ENCODE assay signal across 27 cellular contexts in genomic region chr4:55931833-55932232, GRCh38. TPM values are rescaled to one million over a fixed set of nuclear protein-coding genes. Genes with fewer than 3 reads are reported as not detected.
DNase-seq lines count a peak whose midpoint lies in the region; ATAC-seq, FAIRE-seq and TF ChIP-seq lines count a peak whose summit lies in the region.
"Had no signal": no experiment of that assay in that cellular context is flagged by ENCODE, and none has a peak within 500 bp of the region (broad histone marks: within the 10 kb centered on the region; RNA-seq: fewer than 3 reads in every experiment).

No MANE protein-coding gene starts in this region.

- no peak overlapping the region for H2AFZ ChIP-seq in HepG2 (ENCODE audit: low read length)
- no peak overlapping the region for H2AFZ ChIP-seq in astrocyte (ENCODE audit: low read depth, low read length)

- no peak for TF ChIP-seq CTCF in HepG2 (CRISPR knock-in tag; IDR thresholded peaks at IDR 0.05)
- no peak for TF ChIP-seq CTCF in right lobe of liver (IDR thresholded peaks at IDR 0.05)
- no peak for TF ChIP-seq CTCF in astrocyte (IDR thresholded peaks at IDR 0.05; ENCODE audit: insufficient read depth, low read depth, low read length)

- intact Hi-C loops in HepG2 (cut with micrococcal nuclease; ENCODE audit: unreplicated experiment): no loop called here
- intact Hi-C loops in right lobe of liver (cut with DNase I): no loop called here
- intact Hi-C loops in posterior vena cava (cut with DNase I): no loop called here

- H3K4me2 ChIP-seq in HepG2 (ENCODE audit: low read depth, low read length) (no peak overlapping the region), astrocyte (ENCODE audit: low read length) (peak overlapping the region; percentile 29)

- H3K27ac ChIP-seq in HepG2 (ENCODE audit: extremely low read length, insufficient read depth, low read length) (no peak overlapping the region), right lobe of liver (no peak overlapping the region), astrocyte (ENCODE audit: low read depth, low read length) (no peak overlapping the region)
- H3K27ac ChIP-seq: 22Rv1, foreskin keratinocyte, lower lobe of right lung, RWPE1 had no signal

- no peaks in the 10 kb centered on the region for H3K79me2 ChIP-seq in HepG2 (ENCODE audit: insufficient read depth, low read length)
- no peaks in the 10 kb centered on the region for H3K79me2 ChIP-seq in astrocyte (ENCODE audit: insufficient read depth, low read length)

- no peak for TF ChIP-seq RAD21 in HepG2 (CRISPR knock-in tag; IDR thresholded peaks at IDR 0.05)

- no TSS peak for BruUV-seq in HepG2 (replicated peaks; lab: Mats Ljungman, UMichigan)

- no peak for FAIRE-seq in HepG2 (lab: Jason Lieb, UNC)
- FAIRE-seq in astrocyte (lab: Jason Lieb, UNC): peak; percentile 20
- FAIRE-seq: small intestine had no signal

- H3K27ac Mint-ChIP-seq in astrocyte (ENCODE audit: unreplicated experiment): no peak overlapping the region
- H3K27ac Mint-ChIP-seq in immature natural killer cell: no peak overlapping the region
- H3K27ac Mint-ChIP-seq: activated B cell treated with CpG ODN at 0.5 μM for 24 hours; activated CD4-positive, alpha-beta memory T cell treated with anti-CD3 and anti-CD28 coated beads, Interleukin-2, amount 10 ng/mL, durations not matched to agents 7 days and 5 days; IgD-negative memory B cell; stimulated activated memory B cell treated with anti-CD40 and anti-IgM and Interleukin-4, amounts not matched to agents 10 μg/mL and 1 μg/mL and 100 μg/mL, for 72 hours had no signal

- no peaks in the 10 kb centered on the region for H4K20me1 ChIP-seq in HepG2 (ENCODE audit: insufficient read depth, low read length)
- H4K20me1 ChIP-seq in astrocyte (ENCODE audit: insufficient read depth, low read length): no peaks in the 10 kb centered on the region

- in situ Hi-C loops in HepG2 (cut with HindIII; ENCODE audit: extremely low pct_ligation_motif_present, low pct_unique_long_range_greater_than_20kb): no loop called here

- H3K4me1 Mint-ChIP-seq in astrocyte (ENCODE audit: low read depth, unreplicated experiment) (peaks cover 9% of the 10 kb centered on the region), immature natural killer cell (no peaks in the 10 kb centered on the region)
- H3K4me1 Mint-ChIP-seq: activated CD4-positive, alpha-beta memory T cell treated with anti-CD3 and anti-CD28 coated beads, Interleukin-2, amount 10 ng/mL, durations not matched to agents 7 days and 5 days; stimulated activated memory B cell treated with anti-CD40 and anti-IgM and Interleukin-4, amounts not matched to agents 10 μg/mL and 1 μg/mL and 100 μg/mL, for 72 hours had no signal

- H3K9ac ChIP-seq in HepG2 (ENCODE audit: insufficient read depth, low read depth, low read length) (no peak overlapping the region), astrocyte (ENCODE audit: low read length) (no peak overlapping the region)

- no peak for TF ChIP-seq EP300 in HepG2 (IDR thresholded peaks at IDR 0.05; ENCODE audit: low read depth in 2 of 2, low read length in 2 of 2)
- no peak for TF ChIP-seq EP300 in HepG2 (CRISPR knock-in tag; IDR thresholded peaks at IDR 0.05; ENCODE audit: borderline replicate concordance)

- no peak overlapping the region for H3K4me3 Mint-ChIP-seq in astrocyte (ENCODE audit: unreplicated experiment)
- H3K4me3 Mint-ChIP-seq in immature natural killer cell: no peak overlapping the region
- H3K4me3 Mint-ChIP-seq: activated B cell treated with CpG ODN at 0.5 μM for 24 hours; activated CD4-positive, alpha-beta memory T cell treated with anti-CD3 and anti-CD28 coated beads, Interleukin-2, amount 10 ng/mL, durations not matched to agents 7 days and 5 days; IgD-negative memory B cell; stimulated activated memory B cell treated with anti-CD40 and anti-IgM and Interleukin-4, amounts not matched to agents 10 μg/mL and 1 μg/mL and 100 μg/mL, for 72 hours had no signal

- no peak for DNase-seq in HepG2 (ENCODE audit: low spot score)
- DNase-seq in right lobe of liver: no peak
- DNase-seq in astrocyte (ENCODE audit: low read depth): peak; percentile 41
- DNase-seq in hepatic stellate cell (ENCODE audit: low spot score): peak; percentile 12
- DNase-seq in NCI-H82 treated with DMSO at 0.1 percent for 48 hours (lab: John Stamatoyannopoulos, UW; ENCODE audit: unreplicated experiment): no peak
- DNase-seq in SKM-1 (lab: John Stamatoyannopoulos, UW; ENCODE audit: unreplicated experiment): no peak
- DNase-seq in immature natural killer cell: no peak
- DNase-seq in posterior vena cava (ENCODE audit: low spot score): no peak
- DNase-seq: activated B cell treated with CpG ODN at 0.5 μM for 24 hours; activated CD4-positive, alpha-beta memory T cell treated with anti-CD3 and anti-CD28 coated beads, Interleukin-2, amount 10 ng/mL, durations not matched to agents 7 days and 5 days; activated gamma-delta T cell treated with Interleukin-2 at 50 U/mL for 16 hours; amniotic stem cell; BE2C; COR-L47; hippocampal formation; islet precursor cell; lower lobe of right lung; NCI-H1436; NCI-H524 treated with DMSO at 0.1 percent for 48 hours; small intestine; T-helper 9 cell had no signal

- TF ChIP-seq POLR2A in HepG2 (IDR thresholded peaks at IDR 0.05; ENCODE audit: insufficient read depth in 1 of 2, low read depth in 2 of 2, low read length in 2 of 2) (no peak), right lobe of liver (IDR thresholded peaks at IDR 0.05) (no peak)

- 28% methylated on average over 3 of the region's 3 CpGs for WGBS in HepG2 (ENCODE audit: low lambda C conversion rate)
- WGBS in right lobe of liver (ENCODE audit: insufficient coverage, low coverage, low lambda C conversion rate, missing lambda C conversion rate): 45% methylated on average over 3 of the region's 3 CpGs

- H3K9me3 ChIP-seq in HepG2 (ENCODE audit: low read length) (no peaks in the 10 kb centered on the region), right lobe of liver (no peaks in the 10 kb centered on the region), astrocyte (ENCODE audit: insufficient read depth, low read depth, low read length) (no peaks in the 10 kb centered on the region)
- H3K9me3 ChIP-seq: BE2C had no signal

- ATAC-seq in HepG2 (no peak), right lobe of liver (no peak)
- ATAC-seq: foreskin keratinocyte; lower lobe of right lung; SK-N-SH treated with all-trans-retinoic acid at 6 μM for 48 hours; stimulated activated memory B cell treated with anti-CD40 and anti-IgM and Interleukin-4, amounts not matched to agents 10 μg/mL and 1 μg/mL and 100 μg/mL, for 72 hours had no signal

- POLR2A ChIA-PET in HepG2 (lab: Yijun Ruan, JAX): no interaction called here

- H3K4me1 ChIP-seq in HepG2 (ENCODE audit: insufficient read depth, low read length) (no peaks in the 10 kb centered on the region), right lobe of liver (no peaks in the 10 kb centered on the region), astrocyte (ENCODE audit: insufficient read depth, low read length) (no peaks in the 10 kb centered on the region)
- H3K4me1 ChIP-seq: BE2C, foreskin keratinocyte, lower lobe of right lung had no signal

- H3K4me3 ChIP-seq in HepG2 (replicated peaks in 1 of 3; ENCODE audit: insufficient read depth in 1 of 3, low read depth in 2 of 3, low read length in 3 of 3): no peak overlapping the region
- no peak overlapping the region for H3K4me3 ChIP-seq in right lobe of liver
- H3K4me3 ChIP-seq in astrocyte (ENCODE audit: insufficient read depth, low read depth, low read length): no peak overlapping the region
- H3K4me3 ChIP-seq: lower lobe of right lung had no signal

- H3K27me3 Mint-ChIP-seq in astrocyte (ENCODE audit: low read depth, unreplicated experiment) (no peaks in the 10 kb centered on the region), immature natural killer cell (ENCODE audit: low read depth in 3 of 3) (peaks cover 0 to 1% (median 1%) of the 10 kb centered on the region in 3 donors)
- H3K27me3 Mint-ChIP-seq: activated B cell treated with CpG ODN at 0.5 μM for 24 hours; IgD-negative memory B cell; stimulated activated memory B cell treated with anti-CD40 and anti-IgM and Interleukin-4, amounts not matched to agents 10 μg/mL and 1 μg/mL and 100 μg/mL, for 72 hours had no signal

- H3K36me3 ChIP-seq in HepG2 (replicated peaks in 1 of 2; ENCODE audit: control insufficient read depth in 1 of 2, insufficient read depth in 2 of 2, low read length in 2 of 2) (no peaks in the 10 kb centered on the region), right lobe of liver (no peaks in the 10 kb centered on the region), astrocyte (ENCODE audit: insufficient read depth, low read length) (no peaks in the 10 kb centered on the region)
- H3K36me3 ChIP-seq: BE2C, lower lobe of right lung had no signal

- H3K9me3 Mint-ChIP-seq in astrocyte (ENCODE audit: unreplicated experiment) (peaks cover 12% of the 10 kb centered on the region), immature natural killer cell (peaks cover 0 to 8% (median 0%) of the 10 kb centered on the region in 6 donors)
- H3K9me3 Mint-ChIP-seq: stimulated activated memory B cell treated with anti-CD40 and anti-IgM and Interleukin-4, amounts not matched to agents 10 μg/mL and 1 μg/mL and 100 μg/mL, for 72 hours had no signal

- no peaks in the 10 kb centered on the region for H3K27me3 ChIP-seq in HepG2 (ENCODE audit: control insufficient read depth in 1 of 2, insufficient read depth in 2 of 2, low read length in 2 of 2)
- H3K27me3 ChIP-seq in right lobe of liver: no peaks in the 10 kb centered on the region
- no peaks in the 10 kb centered on the region for H3K27me3 ChIP-seq in astrocyte (ENCODE audit: insufficient read depth, low read length)
- H3K27me3 ChIP-seq: BE2C, foreskin keratinocyte had no signal

- H3K36me3 Mint-ChIP-seq in astrocyte (ENCODE audit: low read depth, unreplicated experiment) (no peaks in the 10 kb centered on the region), immature natural killer cell (no peaks in the 10 kb centered on the region)

- CTCF ChIA-PET in HepG2 (lab: Yijun Ruan, JAX; ENCODE audit: low intra/inter-chr PET ratio, low total read pairs): no interaction called here

RNA-seq across cellular contexts. Expression of gene CEP135, which starts 16.9 kb away (rescaled TPM):
- total RNA-seq in HepG2 (2016; rRNA removed; fragmentation: Illumina TruSeq; extraction: Trizol) (8.4 and 8.8 TPM in 2 replicates), right lobe of liver (1 to 10 TPM in 5 of 6 experiments, under 1 TPM in 1; 0.59 to 2.4 (median 1.7) TPM), astrocyte (5.9 and 8.2 TPM in 2 replicates), posterior vena cava (1 to 10 TPM; 6.8 to 7.3 TPM)
- 2.2 and 2.4 TPM in 2 replicates for total RNA-seq in HepG2 (2016; cell fraction: cytosol; rRNA removed; fragmentation: Illumina TruSeq; extraction: Trizol; ENCODE audit: low read depth)
- 7.3 and 8.4 TPM in 2 replicates for total RNA-seq in HepG2 (2016; cell fraction: insoluble cytoplasmic fraction; rRNA removed; fragmentation: Illumina TruSeq; extraction: Trizol)
- 2.9 and 3.2 TPM in 2 replicates for total RNA-seq in HepG2 (2016; cell fraction: membrane; rRNA removed; fragmentation: Illumina TruSeq; extraction: Trizol)
- total RNA-seq in HepG2 (2016; cell fraction: nucleus; rRNA removed; fragmentation: Illumina TruSeq; extraction: Trizol): 17.3 and 17.4 TPM in 2 replicates
- polyA plus RNA-seq in HepG2 (2011; rRNA removed) (0.89 and 1.7 TPM in 2 replicates), immature natural killer cell (10 to 100 TPM in 1 of 3 donors, 1 to 10 TPM in 2; 5.8 to 13.0 (median 6.7) TPM)
- 0.37 and 0.47 TPM in 2 replicates for polyA plus RNA-seq in HepG2 (2011; cell fraction: cytosol; rRNA removed)
- 1.7 and 2.2 TPM in 2 replicates for polyA plus RNA-seq in HepG2 (2011; cell fraction: nucleus; rRNA removed)
- 1.0 and 2.1 TPM in 2 replicates for polyA plus RNA-seq in HepG2 (2012)
- polyA plus RNA-seq in HepG2 (2016; cell fraction: cytosol; fragmentation: Illumina TruSeq; extraction: Trizol; ENCODE audit: low read depth): 0.09 and 0.11 TPM in 2 replicates
- 6.2 and 6.7 TPM in 2 replicates for polyA plus RNA-seq in HepG2 (2016; cell fraction: insoluble cytoplasmic fraction; fragmentation: Illumina TruSeq; extraction: Trizol; ENCODE audit: low read depth)
- 0.48 and 0.52 TPM in 2 replicates for polyA plus RNA-seq in HepG2 (2016; cell fraction: membrane; fragmentation: Illumina TruSeq; extraction: Trizol; ENCODE audit: low read depth)
- polyA plus RNA-seq in HepG2 (2016; cell fraction: nucleus; fragmentation: Illumina TruSeq; extraction: Trizol; ENCODE audit: insufficient read depth, low read depth): 15.7 and 16.2 TPM in 2 replicates
- 1.0 and 3.6 TPM in 2 replicates for polyA minus RNA-seq in HepG2 (2011; rRNA and poly(A)+ RNA removed; ENCODE audit: low replicate concordance)
- polyA minus RNA-seq in HepG2 (2011; cell fraction: cytosol; rRNA and poly(A)+ RNA removed): 1.1 TPM in 2 replicates
- polyA minus RNA-seq in HepG2 (2011; cell fraction: nucleus; rRNA and poly(A)+ RNA removed): 11.7 and 15.8 TPM in 2 replicates

Comparison
In these comparisons a context has a peak if more than half of its experiments do, and no peak if none do; other contexts are left out.
1. DNase-seq: peak in astrocyte (single experiment) and hepatic stellate cell (single experiment); none in HepG2 (single experiment), right lobe of liver (0 of 3), NCI-H82 treated with DMSO at 0.1 percent for 48 hours (single experiment), SKM-1 (single experiment), immature natural killer cell (0 of 3) and posterior vena cava (single experiment).